ENCODE assay signal across 8 cellular contexts in genomic region chr6:13395272-13396237, GRCh38.
DNase-seq lines count a peak whose midpoint lies in the region; ATAC-seq and TF ChIP-seq lines count a peak whose summit lies in the region.

No MANE protein-coding gene starts in this region.

- H3K79me2 ChIP-seq in PC-3 (ENCODE audit: low read length), result no peaks in the 10 kb centered on the region

- H3K4me3 ChIP-seq in AG04450 (ENCODE audit: low read depth, low read length) (no peak overlapping the region), PC-3 (ENCODE audit: low read length) (no peak overlapping the region), esophagus squamous epithelium (no peak overlapping the region), neutrophil (ENCODE audit: low read depth in 1 of 2, low read length in 1 of 2) (no peak overlapping the region)

- TF ChIP-seq CTCF in AG04450 (IDR thresholded peaks at IDR 0.05; ENCODE audit: low read depth, low read length), result no peak
- TF ChIP-seq CTCF in PC-3 (conservative IDR thresholded peaks at IDR 0.05; ENCODE audit: low read depth, low read length), result no peak
- no peak for TF ChIP-seq CTCF in esophagus squamous epithelium (IDR thresholded peaks at IDR 0.05)
- no peak for TF ChIP-seq CTCF in neutrophil (IDR thresholded peaks at IDR 0.05)

- no peak overlapping the region for H2AFZ ChIP-seq in PC-3 (ENCODE audit: low read length)

- no TSS peak for BruUV-seq in PC-3 (replicated peaks; lab: Mats Ljungman, UMichigan)

- no peaks in the 10 kb centered on the region for H3K9me3 ChIP-seq in AG04450 (ENCODE audit: control insufficient read depth, insufficient read depth, low read length)
- no peaks in the 10 kb centered on the region for H3K9me3 ChIP-seq in PC-3 (ENCODE audit: low read length)
- no peaks in the 10 kb centered on the region for H3K9me3 ChIP-seq in esophagus squamous epithelium
- no peaks in the 10 kb centered on the region for H3K9me3 ChIP-seq in neutrophil

- no peaks in the 10 kb centered on the region for H4K20me1 ChIP-seq in PC-3 (ENCODE audit: low read length)

- CTCF ChIA-PET in AG04450 (lab: Charles Lee) (interaction anchor here (1.2 kb wide), 1 partner anchor 91 kb away, joined by 3 read pairs; the partner anchor contains the start of gene GFOD1), PC-3 (lab: Charles Lee) (no interaction called here)

- H3K9ac ChIP-seq in PC-3 (ENCODE audit: low read length), result no peak overlapping the region

- H3K4me1 ChIP-seq in PC-3 (ENCODE audit: insufficient read depth, low read length), result peaks cover 7% of the 10 kb centered on the region; the same call in 1 of the 2 replicates
- peaks cover 27 to 51% (median 32%) of the 10 kb centered on the region in 3 donors for H3K4me1 ChIP-seq in esophagus squamous epithelium
- peaks cover 45 to 49% of the 10 kb centered on the region in 2 experiments for H3K4me1 ChIP-seq in neutrophil (ENCODE audit: control insufficient read depth in 1 of 2, insufficient read depth in 1 of 2, low read depth in 1 of 2, low read length in 1 of 2)

- H3K36me3 ChIP-seq in PC-3 (ENCODE audit: low read depth, low read length) (no peaks in the 10 kb centered on the region), esophagus squamous epithelium (no peaks in the 10 kb centered on the region), neutrophil (no peaks in the 10 kb centered on the region)

- intact Hi-C loops in PC-3 (cut with micrococcal nuclease) (no loop called here), esophagus squamous epithelium (cut with DNase I) (no loop called here)

- H3K4me2 ChIP-seq in PC-3 (ENCODE audit: low read length), result no peak overlapping the region

- ATAC-seq in PC-3 (peak; percentile 22; the same call in 1 of the 2 replicates), GM21717 (IDR thresholded peaks at IDR 0.05; ENCODE audit: unreplicated experiment) (no peak), HG02970 (IDR thresholded peaks at IDR 0.05; ENCODE audit: low FRiP score, unreplicated experiment) (no peak)

- WGBS in esophagus squamous epithelium, 2 donors, result 50 to 53% methylated on average over 10 to 12 of the region's 12 CpGs

- H3F3A ChIP-seq in PC-3 (ENCODE audit: low read length, unreplicated experiment), result no peaks in the 10 kb centered on the region

- no peaks in the 10 kb centered on the region for H3K9me2 ChIP-seq in PC-3 (replicated peaks; ENCODE audit: low read length)

- peak; percentile 59 for DNase-seq in AG04450 (ENCODE audit: low read depth, low spot score)
- peak; percentile 71 for DNase-seq in HCEC 1CT
- peak; percentile 51 for DNase-seq in PC-3
- no peak for DNase-seq in esophagus squamous epithelium (lab: John Stamatoyannopoulos, UW)
- no peak for DNase-seq in activated CD8-positive, alpha-beta memory T cell treated with anti-CD3 and anti-CD28 coated beads, Interleukin-2, amount 50 U/mL, for 4 hours

- H3K27ac ChIP-seq in AG04450 (ENCODE audit: low read depth, low read length) (peak overlapping the region; percentile 52), PC-3 (ENCODE audit: low read length) (no peak overlapping the region), esophagus squamous epithelium (peak overlapping the region; percentile 17 to 60 (median 52)), neutrophil (peak overlapping the region; percentile 70)

- POLR2A ChIA-PET in AG04450 (lab: Yijun Ruan, JAX), result no interaction called here
- POLR2A ChIA-PET in PC-3 (lab: Charles Lee; ENCODE audit: unreplicated experiment), result no interaction called here

- TF ChIP-seq POLR2A in esophagus squamous epithelium (IDR thresholded peaks at IDR 0.05), result no peak

- H3K27me3 ChIP-seq in AG04450 (ENCODE audit: control insufficient read depth, insufficient read depth, low read length), result no peaks in the 10 kb centered on the region
- H3K27me3 ChIP-seq in PC-3 (ENCODE audit: low read length), result no peaks in the 10 kb centered on the region
- H3K27me3 ChIP-seq in esophagus squamous epithelium, result no peaks in the 10 kb centered on the region
- H3K27me3 ChIP-seq in neutrophil, result no peaks in the 10 kb centered on the region

Comparison
In these comparisons a context has a peak if more than half of its experiments do, and no peak if none do; other contexts are left out.
1. DNase-seq: peak in AG04450 (single experiment), HCEC 1CT (single experiment) and PC-3 (single experiment); none in esophagus squamous epithelium (single experiment) and activated CD8-positive, alpha-beta memory T cell treated with anti-CD3 and anti-CD28 coated beads, Interleukin-2, amount 50 U/mL, for 4 hours (single experiment).